Comparison of ENCODE assay signal across 9 cellular contexts in genomic region chr1:10693152-10693496, GRCh38.
A peak's percentile ranks its signal among the peaks of the same experiment; 100 is the strongest.
DNase-seq lines count a peak whose midpoint lies in the region; ATAC-seq and TF ChIP-seq lines count a peak whose summit lies in the region.
"Had no signal": no experiment of that assay in that cellular context is flagged by ENCODE, and none has a peak within 500 bp of the region (broad histone marks: within the 10 kb centered on the region; RNA-seq: fewer than 3 reads in every experiment).

No MANE protein-coding gene starts in this region.

- no peaks in the 10 kb centered on the region for H3K36me3 Mint-ChIP-seq in brain

- H3K4me1 Mint-ChIP-seq in brain, result peaks cover 48% of the 10 kb centered on the region

- H3K27me3 Mint-ChIP-seq in brain, result peaks cover 16% of the 10 kb centered on the region

- ATAC-seq in heart right ventricle (no peak), left cardiac atrium (no peak), upper lobe of right lung (no peak), GM21447 (IDR thresholded peaks at IDR 0.05; ENCODE audit: unreplicated experiment) (no peak)

- H3K9me3 Mint-ChIP-seq in brain, result peaks cover 0 to 7% (median 0%) of the 10 kb centered on the region in 5 experiments

- 66 to 70% methylated on average over 6 of the region's 6 CpGs for WGBS in heart right ventricle, 2 donors

- H3K9me3 ChIP-seq in heart right ventricle (no peaks in the 10 kb centered on the region), mucosa of rectum (ENCODE audit: control insufficient read depth in 2 of 2, low read length in 2 of 2) (no peaks in the 10 kb centered on the region), upper lobe of right lung (no peaks in the 10 kb centered on the region)

- H3K4me1 ChIP-seq in heart right ventricle (peaks cover 34 to 72% (median 63%) of the 10 kb centered on the region in 9 donors), mucosa of rectum (ENCODE audit: control insufficient read depth in 2 of 2, insufficient read depth in 2 of 2, low read length in 2 of 2) (peaks cover 41 to 48% of the 10 kb centered on the region in 2 donors), upper lobe of right lung (peaks cover 34% of the 10 kb centered on the region)

- H3K27ac Mint-ChIP-seq in brain, result peak overlapping the region; percentile 50 to 91 (median 74)

- peak overlapping the region; percentile 84 to 90 (median 85) for H3K4me3 Mint-ChIP-seq in brain

- peak overlapping the region; percentile 47 to 76 for H3K9ac ChIP-seq in mucosa of rectum (ENCODE audit: low read depth in 1 of 2, low read length in 2 of 2)

- no peak for DNase-seq in heart right ventricle
- DNase-seq in left cardiac atrium, result no peak
- DNase-seq in upper lobe of right lung, result no peak
- no peak for DNase-seq in NCI-H446 treated with DMSO at 0.1 percent for 48 hours (lab: John Stamatoyannopoulos, UW)
- no peak for DNase-seq in SIG-M5 (lab: John Stamatoyannopoulos, UW)
- DNase-seq: IMR-90 had no signal

- intact Hi-C loops in heart right ventricle (cut with DNase I) (loop anchor here in 8 of 10 donors (5.0 to 10.0 kb wide), 9 partner anchors 74 to 628 kb away; partner anchors contain the start of gene CASZ1 (in 1 of the 8)), left cardiac atrium (cut with DNase I) (loop anchor here (5.0 to 10.0 kb wide), 3 partner anchors 52 to 102 kb away; partner anchors contain the start of gene CASZ1 (in 1 of the 2)), upper lobe of right lung (cut with DNase I) (no loop called here)

- no peaks in the 10 kb centered on the region for H3K27me3 ChIP-seq in heart right ventricle
- no peaks in the 10 kb centered on the region for H3K27me3 ChIP-seq in mucosa of rectum (ENCODE audit: control insufficient read depth in 2 of 2, insufficient read depth in 2 of 2, low read length in 2 of 2)
- no peaks in the 10 kb centered on the region for H3K27me3 ChIP-seq in upper lobe of right lung

- no peak for TF ChIP-seq CTCF in heart right ventricle (IDR thresholded peaks at IDR 0.05)
- TF ChIP-seq CTCF in brain (conservative IDR thresholded peaks at IDR 0.05), result no peak
- TF ChIP-seq CTCF in upper lobe of right lung (IDR thresholded peaks at IDR 0.05), result no peak

- H3K4me3 ChIP-seq in heart right ventricle (peak overlapping the region; percentile 54 to 91 (median 77)), mucosa of rectum (ENCODE audit: low read length in 2 of 2) (peak overlapping the region; percentile 71 to 80), upper lobe of right lung (peak overlapping the region; percentile 76)

- H3K27ac ChIP-seq in heart right ventricle (peak overlapping the region in 9 of 10 donors; percentile 80 to 94 (median 90)), mucosa of rectum (ENCODE audit: low read depth in 2 of 2, low read length in 2 of 2) (peak overlapping the region; percentile 78 to 79), upper lobe of right lung (peak overlapping the region; percentile 91)

- H3K36me3 ChIP-seq in heart right ventricle, result no peaks in the 10 kb centered on the region
- peaks cover 0 to 3% of the 10 kb centered on the region in 2 donors for H3K36me3 ChIP-seq in mucosa of rectum (ENCODE audit: control insufficient read depth in 2 of 2, insufficient read depth in 2 of 2, low read length in 2 of 2)
- no peaks in the 10 kb centered on the region for H3K36me3 ChIP-seq in upper lobe of right lung
